In genomic region chr5:72721844-72722243, GRCh38 we compare ENCODE assay signal across 26 cellular contexts.
"Had no signal": no experiment of that assay in that cellular context is flagged by ENCODE, and none has a peak within 500 bp of the region (broad histone marks: within the 10 kb centered on the region; RNA-seq: fewer than 3 reads in every experiment).

No MANE protein-coding gene starts in this region.

- H3K9me3 Mint-ChIP-seq: natural killer cell; nephron; neural crest cell; stimulated activated effector memory CD8-positive, alpha-beta T cell treated with anti-CD3 and anti-CD28 coated beads, Interleukin-12 subunit alpha, Interleukin-12 subunit beta, amount 100 ng/mL, for 72 hours; stimulated activated naive CD8-positive, alpha-beta T cell treated with anti-CD3 and anti-CD28 coated beads, Interleukin-15, Interleukin-2, amounts not matched to agents 100 ng/mL and 50 ng/mL, for 24 hours; type B pancreatic cell had no signal

- H3K4me1 Mint-ChIP-seq: naive thymus-derived CD4-positive, alpha-beta T cell; natural killer cell; neural crest cell; stimulated activated effector memory CD8-positive, alpha-beta T cell treated with anti-CD3 and anti-CD28 coated beads, Interleukin-12 subunit alpha, Interleukin-12 subunit beta, amount 100 ng/mL, for 72 hours; stimulated activated naive B cell treated with anti-CD40 and anti-IgM and Interleukin-4, amounts not matched to agents 10 μg/mL and 1 μg/mL and 100 μg/mL, for 72 hours had no signal

- DNase-seq: naive thymus-derived CD4-positive, alpha-beta T cell; natural killer cell; occipital lobe; ovary; posterior cingulate gyrus; psoas muscle; right cardiac atrium; right lobe of liver; sigmoid colon; small intestine; stimulated activated CD4-positive, alpha-beta T cell treated with anti-CD3 and anti-CD28 coated beads, Interleukin-15, amount 100 ng/mL, for 24 hours; stimulated activated CD4-positive, alpha-beta T cell treated with anti-CD3 and anti-CD28 coated beads, Interleukin-2, amount 100 ng/mL, for 24 hours; stimulated activated CD4-positive, alpha-beta T cell treated with anti-CD3 and anti-CD28 coated beads, Interleukin-2, amount 100 ng/mL, for 48 hours; stimulated activated CD4-positive, alpha-beta T cell treated with anti-CD3 and anti-CD28 coated beads, Interleukin-4, amount 100 ng/mL, for 24 hours; stimulated activated naive B cell treated with anti-CD40 and anti-IgM and Interleukin-4, amounts not matched to agents 10 μg/mL and 1 μg/mL and 100 μg/mL, for 72 hours; stimulated activated naive CD4-positive, alpha-beta T cell treated with Interleukin-2 at 50 U/mL for 16 hours; stomach; thyroid gland; upper lobe of right lung; uterus had no signal

- H3K27ac Mint-ChIP-seq: naive thymus-derived CD4-positive, alpha-beta T cell; natural killer cell; nephron; progenitor cell of endocrine pancreas; stimulated activated effector memory CD8-positive, alpha-beta T cell treated with anti-CD3 and anti-CD28 coated beads, Interleukin-12 subunit alpha, Interleukin-12 subunit beta, amount 100 ng/mL, for 72 hours; stimulated activated naive B cell treated with anti-CD40 and anti-IgM and Interleukin-4, amounts not matched to agents 10 μg/mL and 1 μg/mL and 100 μg/mL, for 72 hours; stimulated activated naive CD8-positive, alpha-beta T cell treated with anti-CD3 and anti-CD28 coated beads, Interleukin-15, Interleukin-2, amounts not matched to agents 100 ng/mL and 50 ng/mL, for 24 hours; type B pancreatic cell had no signal

- H3K27me3 Mint-ChIP-seq: progenitor cell of endocrine pancreas, type B pancreatic cell had no signal

- H3K4me3 Mint-ChIP-seq: naive thymus-derived CD4-positive, alpha-beta T cell; natural killer cell; nephron; neural crest cell; stimulated activated effector memory CD8-positive, alpha-beta T cell treated with anti-CD3 and anti-CD28 coated beads, Interleukin-12 subunit alpha, Interleukin-12 subunit beta, amount 100 ng/mL, for 72 hours; stimulated activated naive B cell treated with anti-CD40 and anti-IgM and Interleukin-4, amounts not matched to agents 10 μg/mL and 1 μg/mL and 100 μg/mL, for 72 hours; stimulated activated naive CD8-positive, alpha-beta T cell treated with anti-CD3 and anti-CD28 coated beads, Interleukin-15, Interleukin-2, amounts not matched to agents 100 ng/mL and 50 ng/mL, for 24 hours; type B pancreatic cell had no signal

- ATAC-seq: naive thymus-derived CD4-positive, alpha-beta T cell; natural killer cell; psoas muscle; right cardiac atrium; right lobe of liver; stimulated activated naive B cell treated with anti-CD40 and anti-IgM and Interleukin-4, amounts not matched to agents 10 μg/mL and 1 μg/mL and 100 μg/mL, for 72 hours; upper lobe of right lung had no signal

- H3K36me3 Mint-ChIP-seq: naive thymus-derived CD4-positive, alpha-beta T cell; natural killer cell; stimulated activated effector memory CD8-positive, alpha-beta T cell treated with anti-CD3 and anti-CD28 coated beads, Interleukin-12 subunit alpha, Interleukin-12 subunit beta, amount 100 ng/mL, for 72 hours; stimulated activated naive B cell treated with anti-CD40 and anti-IgM and Interleukin-4, amounts not matched to agents 10 μg/mL and 1 μg/mL and 100 μg/mL, for 72 hours; type B pancreatic cell had no signal
